In genomic region chr1:227733309-227733705, GRCh38 we compare ENCODE assay signal across 12 cellular contexts. TPM values are rescaled to one million over a fixed set of nuclear protein-coding genes. Genes with fewer than 3 reads are reported as not detected.
DNase-seq lines count a peak whose midpoint lies in the region; ATAC-seq and TF ChIP-seq lines count a peak whose summit lies in the region.
"Had no signal": no experiment of that assay in that cellular context is flagged by ENCODE, and none has a peak within 500 bp of the region (broad histone marks: within the 10 kb centered on the region; RNA-seq: fewer than 3 reads in every experiment).

No MANE protein-coding gene starts in this region.

- peaks cover 47% of the 10 kb centered on the region for H3K79me2 ChIP-seq in neural progenitor cell (ENCODE audit: low read depth)

- H3K4me2 ChIP-seq in neural progenitor cell: no peak overlapping the region

- TF ChIP-seq CTCF in astrocyte of the cerebellum (IDR thresholded peaks at IDR 0.05; ENCODE audit: low read depth, low read length, missing control alignments) (no peak), neural progenitor cell (IDR thresholded peaks at IDR 0.05) (no peak), mucosa of descending colon (IDR thresholded peaks at IDR 0.05) (no peak), GM20000 (IDR thresholded peaks at IDR 0.05; ENCODE audit: extremely low read depth, missing control alignments) (no peak)

- H3K27me3 Mint-ChIP-seq in T-helper 1 cell treated with Interleukin-12 subunit alpha and Interleukin-12 subunit beta and Interleukin-4 antibody, amounts not matched to agents 30 μg/mL and 1 μg/mL, for 36 hours (ENCODE audit: low read depth): no peaks in the 10 kb centered on the region
- H3K27me3 Mint-ChIP-seq in IgD-negative memory B cell (no peaks in the 10 kb centered on the region), neural progenitor cell (ENCODE audit: insufficient read depth, low read depth) (peaks cover 5% of the 10 kb centered on the region)

- intact Hi-C loops in mucosa of descending colon (cut with DNase I, micrococcal nuclease): no loop called here

- no peaks in the 10 kb centered on the region for H3K27me3 ChIP-seq in neural progenitor cell
- H3K27me3 ChIP-seq: dorsolateral prefrontal cortex, gastrocnemius medialis had no signal

- no peak overlapping the region for H3K27ac Mint-ChIP-seq in T-helper 1 cell treated with Interleukin-12 subunit alpha and Interleukin-12 subunit beta and Interleukin-4 antibody, amounts not matched to agents 30 μg/mL and 1 μg/mL, for 36 hours
- peak overlapping the region in 1 of 3 donors; percentile 76 for H3K27ac Mint-ChIP-seq in IgD-negative memory B cell
- H3K27ac Mint-ChIP-seq in neural progenitor cell: no peak overlapping the region

- peaks cover 7% of the 10 kb centered on the region for H3K4me1 ChIP-seq in neural progenitor cell
- peaks cover 27% of the 10 kb centered on the region for H3K4me1 ChIP-seq in mucosa of descending colon (ENCODE audit: low read depth)

- H3K9me3 Mint-ChIP-seq in T-helper 1 cell treated with Interleukin-12 subunit alpha and Interleukin-12 subunit beta and Interleukin-4 antibody, amounts not matched to agents 30 μg/mL and 1 μg/mL, for 36 hours: no peaks in the 10 kb centered on the region
- H3K9me3 Mint-ChIP-seq in IgD-negative memory B cell (no peaks in the 10 kb centered on the region), neural progenitor cell (no peaks in the 10 kb centered on the region)

- H3K4me3 Mint-ChIP-seq in T-helper 1 cell treated with Interleukin-12 subunit alpha and Interleukin-12 subunit beta and Interleukin-4 antibody, amounts not matched to agents 30 μg/mL and 1 μg/mL, for 36 hours: peak overlapping the region; percentile 97
- H3K4me3 Mint-ChIP-seq in IgD-negative memory B cell (peak overlapping the region; percentile 32 to 92 (median 82)), neural progenitor cell (peak overlapping the region; percentile 95)

- in situ Hi-C loops in astrocyte of the cerebellum (cut with HindIII; ENCODE audit: low sequenced_read_pairs): no loop called here

- no peaks in the 10 kb centered on the region for H3K36me3 ChIP-seq in neural progenitor cell
- H3K36me3 ChIP-seq in mucosa of descending colon (ENCODE audit: low read depth): no peaks in the 10 kb centered on the region

- H2AFZ ChIP-seq in neural progenitor cell (replicated peaks): no peak overlapping the region

- DNase-seq in T-helper 1 cell (no peak), astrocyte of the cerebellum (ENCODE audit: low read depth) (no peak), neural progenitor cell (ENCODE audit: low spot score) (no peak), mucosa of descending colon (no peak), GM20000 (ENCODE audit: low spot score) (no peak), NCI-H2029 (lab: John Stamatoyannopoulos, UW) (no peak)
- DNase-seq: dorsolateral prefrontal cortex; gastrocnemius medialis; stimulated activated CD4-positive, alpha-beta T cell treated with anti-CD3 and anti-CD28 coated beads, Interleukin-2, amount 100 ng/mL, for 24 hours had no signal

- ATAC-seq in mucosa of descending colon: no peak
- ATAC-seq: gastrocnemius medialis, left colon had no signal

- peaks cover 9% of the 10 kb centered on the region for H3K36me3 Mint-ChIP-seq in T-helper 1 cell treated with Interleukin-12 subunit alpha and Interleukin-12 subunit beta and Interleukin-4 antibody, amounts not matched to agents 30 μg/mL and 1 μg/mL, for 36 hours (ENCODE audit: low read depth)
- no peaks in the 10 kb centered on the region for H3K36me3 Mint-ChIP-seq in IgD-negative memory B cell
- H3K36me3 Mint-ChIP-seq in neural progenitor cell: no peaks in the 10 kb centered on the region

- H4K20me1 ChIP-seq in neural progenitor cell (ENCODE audit: low read depth): peaks cover 39% of the 10 kb centered on the region

- H3K9me3 ChIP-seq in neural progenitor cell (ENCODE audit: low read depth) (no peaks in the 10 kb centered on the region), mucosa of descending colon (no peaks in the 10 kb centered on the region)
- H3K9me3 ChIP-seq: gastrocnemius medialis had no signal

- H3K9ac ChIP-seq in neural progenitor cell: no peak overlapping the region

- H3K4me3 ChIP-seq in astrocyte of the cerebellum (ENCODE audit: low read depth, low read length): peak overlapping the region; percentile 89
- no peak overlapping the region for H3K4me3 ChIP-seq in neural progenitor cell
- no peak overlapping the region for H3K4me3 ChIP-seq in mucosa of descending colon

- H3F3A ChIP-seq in neural progenitor cell (ENCODE audit: low read depth): peaks cover 24% of the 10 kb centered on the region

- H3K4me1 Mint-ChIP-seq in T-helper 1 cell treated with Interleukin-12 subunit alpha and Interleukin-12 subunit beta and Interleukin-4 antibody, amounts not matched to agents 30 μg/mL and 1 μg/mL, for 36 hours (ENCODE audit: low read depth): peaks cover 22% of the 10 kb centered on the region
- peaks cover 19 to 26% (median 24%) of the 10 kb centered on the region in 3 donors for H3K4me1 Mint-ChIP-seq in IgD-negative memory B cell
- peaks cover 34% of the 10 kb centered on the region for H3K4me1 Mint-ChIP-seq in neural progenitor cell

- no peak overlapping the region for H3K27ac ChIP-seq in neural progenitor cell

RNA-seq across cellular contexts. Expression of gene JMJD4, which starts 1.8 kb away (rescaled TPM):
- polyA plus RNA-seq in IgD-negative memory B cell: 29.3 TPM
- 7.5 and 13.6 TPM in 2 replicates for total RNA-seq in neural progenitor cell (ENCODE audit: low replicate concordance)
- total RNA-seq in mucosa of descending colon: 10 to 100 TPM; 12.3 to 18.1 (median 13.8) TPM

RNA-seq across cellular contexts. Expression of gene SNAP47, which starts 1.9 kb away (rescaled TPM):
- polyA plus RNA-seq in IgD-negative memory B cell: 42.9 TPM
- total RNA-seq in neural progenitor cell (ENCODE audit: low replicate concordance) (52.8 and 54.8 TPM in 2 replicates), mucosa of descending colon (10 to 100 TPM; 16.4 to 31.9 (median 27.6) TPM)
